In the genomic region with DNA sequence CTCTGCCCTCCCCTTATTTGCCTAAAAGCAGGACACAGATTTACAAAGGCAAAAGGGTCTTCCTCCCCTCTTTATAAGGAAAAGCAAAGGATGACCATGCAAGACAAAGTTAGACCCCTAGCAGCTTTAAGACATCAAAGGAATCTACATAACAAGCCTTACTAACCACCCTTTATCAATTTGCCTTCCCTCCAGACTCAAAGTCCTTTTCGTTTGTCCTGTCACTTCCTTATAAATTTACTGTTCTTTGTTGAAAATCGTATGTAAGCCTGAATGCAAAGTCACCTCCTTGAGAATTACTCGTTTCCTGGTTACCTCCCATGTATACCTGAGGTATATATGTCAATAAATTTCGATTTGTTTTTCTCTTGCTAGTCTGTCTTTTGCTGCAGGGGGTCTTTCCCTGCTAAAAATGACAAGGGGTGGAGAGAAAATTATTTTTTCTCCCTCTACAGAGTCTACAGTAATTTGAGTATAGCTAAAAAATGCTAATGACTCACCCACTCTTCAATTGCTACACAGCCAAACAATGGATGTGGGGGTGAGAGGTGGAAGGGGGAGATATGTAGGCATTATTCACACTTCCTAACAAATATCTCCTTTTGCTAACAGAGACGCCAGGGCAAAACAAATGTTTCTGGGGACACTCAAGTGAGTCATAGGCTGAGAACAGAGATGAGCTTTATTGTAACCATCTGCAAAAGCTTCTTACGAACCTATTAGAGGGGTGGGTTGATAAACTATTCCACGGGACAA, we compare ENCODE assay signal across 10 cellular contexts.
A peak's percentile ranks its signal among the peaks of the same experiment; 100 is the strongest.
DNase-seq lines count a peak whose midpoint lies in the region; ATAC-seq and TF ChIP-seq lines count a peak whose summit lies in the region.
"Had no signal": no experiment of that assay in that cellular context is flagged by ENCODE, and none has a peak within 500 bp of the region (broad histone marks: within the 10 kb centered on the region; RNA-seq: fewer than 3 reads in every experiment).

No MANE protein-coding gene starts in this region.

- TF ChIP-seq CTCF in epithelial cell of esophagus (IDR thresholded peaks at IDR 0.05; ENCODE audit: insufficient read depth, low read depth, low read length, missing control alignments): no peak
- no peak for TF ChIP-seq CTCF in GM13977 (IDR thresholded peaks at IDR 0.05; ENCODE audit: extremely low read depth, insufficient read depth, missing control alignments)

- in situ Hi-C loops in GM13977 (cut with MboI; ENCODE audit: low pct_unique_long_range_greater_than_20kb, low sequenced_read_pairs, unreplicated experiment): no loop called here

- ATAC-seq in GM18519 (IDR thresholded peaks at IDR 0.05; ENCODE audit: low FRiP score, unreplicated experiment): no peak
- ATAC-seq in GM19328 (IDR thresholded peaks at IDR 0.05; ENCODE audit: unreplicated experiment): no peak

- no peak overlapping the region for H3K4me3 ChIP-seq in epithelial cell of esophagus (ENCODE audit: low read length)

- DNase-seq in GM04504 (ENCODE audit: low read depth) (peak; percentile 67), NCI-H226 (peak; percentile 74), epithelial cell of esophagus (ENCODE audit: low read depth) (peak; percentile 89), non-pigmented ciliary epithelial cell (ENCODE audit: low read depth) (peak; percentile 87), GM13977 (ENCODE audit: low spot score) (no peak)
- DNase-seq in activated T-cell treated with anti-CD3 and anti-CD28 coated beads, Interleukin-2, amount 50 U/mL, for 48 hours: no peak
- DNase-seq: activated CD4-positive, CD25-positive, alpha-beta regulatory T cell treated with anti-CD3 and anti-CD28 coated beads, Interleukin-2, amount 50 U/mL, for 72 hours; stimulated activated CD4-positive, alpha-beta T cell treated with anti-CD3 and anti-CD28 coated beads, Interleukin-2, amount 100 ng/mL, for 24 hours had no signal

Comparison
In these comparisons a context has a peak if more than half of its experiments do, and no peak if none do; other contexts are left out.
1. DNase-seq: peak in GM04504 (single experiment), NCI-H226 (single experiment), epithelial cell of esophagus (single experiment) and non-pigmented ciliary epithelial cell (single experiment); none in activated T-cell treated with anti-CD3 and anti-CD28 coated beads, Interleukin-2, amount 50 U/mL, for 48 hours (0 of 2) and GM13977 (single experiment).